ENCODE assay signal across 8 cellular contexts in genomic region chr4:165208322-165208652, GRCh38. TPM values are rescaled to one million over a fixed set of nuclear protein-coding genes. Genes with fewer than 3 reads are reported as not detected.
DNase-seq lines count a peak whose midpoint lies in the region; ATAC-seq, FAIRE-seq and TF ChIP-seq lines count a peak whose summit lies in the region.

No MANE protein-coding gene starts in this region.

- H3K4me3 ChIP-seq in astrocyte (ENCODE audit: insufficient read depth, low read depth, low read length) (peak overlapping the region; percentile 81), lower leg skin (ENCODE audit: low read depth, poor library complexity, severe bottlenecking) (peak overlapping the region; percentile 91), upper lobe of left lung (peak overlapping the region; percentile 72 to 95 (median 88))

- peaks cover 36% of the 10 kb centered on the region for H3K79me2 ChIP-seq in astrocyte (ENCODE audit: insufficient read depth, low read length)

- H3K27ac ChIP-seq in astrocyte (ENCODE audit: low read depth, low read length) = no peak overlapping the region
- peak overlapping the region; percentile 79 to 96 (median 92) for H3K27ac ChIP-seq in upper lobe of left lung

- H3K4me1 Mint-ChIP-seq in activated naive CD4-positive, alpha-beta T cell treated with anti-CD3 and anti-CD28 coated beads, Interleukin-2, amount 50 U/mL, for 24 hours = peaks cover 79% of the 10 kb centered on the region
- peaks cover 58% of the 10 kb centered on the region for H3K4me1 Mint-ChIP-seq in astrocyte (ENCODE audit: low read depth, unreplicated experiment)

- no peaks in the 10 kb centered on the region for H3K36me3 ChIP-seq in astrocyte (ENCODE audit: insufficient read depth, low read length)
- H3K36me3 ChIP-seq in upper lobe of left lung = no peaks in the 10 kb centered on the region

- 9 to 14% methylated on average over 10 of the region's 10 CpGs for WGBS in lower leg skin, 2 donors
- WGBS in upper lobe of left lung, 2 donors = 7 to 11% methylated on average over 10 of the region's 10 CpGs

- H3K4me2 ChIP-seq in astrocyte (ENCODE audit: low read length) = peak overlapping the region; percentile 99

- H3K9me3 ChIP-seq in astrocyte (ENCODE audit: insufficient read depth, low read depth, low read length) (no peaks in the 10 kb centered on the region), upper lobe of left lung (no peaks in the 10 kb centered on the region)

- intact Hi-C loops in lower leg skin (cut with DNase I; ENCODE audit: low total_unique reads) = loop anchor here (10.0 kb wide), 1 partner anchor 117 kb away; the partner anchor contains the start of gene MSMO1

- H3K36me3 Mint-ChIP-seq in activated naive CD4-positive, alpha-beta T cell treated with anti-CD3 and anti-CD28 coated beads, Interleukin-2, amount 50 U/mL, for 24 hours = peaks cover 3% of the 10 kb centered on the region
- H3K36me3 Mint-ChIP-seq in astrocyte (ENCODE audit: low read depth, unreplicated experiment) = no peaks in the 10 kb centered on the region

- H3K4me1 ChIP-seq in astrocyte (ENCODE audit: insufficient read depth, low read length) (peaks cover 18% of the 10 kb centered on the region), upper lobe of left lung (peaks cover 10 to 38% (median 18%) of the 10 kb centered on the region in 4 donors)

- H3K27me3 ChIP-seq in astrocyte (ENCODE audit: insufficient read depth, low read length) (no peaks in the 10 kb centered on the region), upper lobe of left lung (no peaks in the 10 kb centered on the region)

- peak overlapping the region; percentile 93 for H3K4me3 Mint-ChIP-seq in activated naive CD4-positive, alpha-beta T cell treated with anti-CD3 and anti-CD28 coated beads, Interleukin-2, amount 50 U/mL, for 24 hours
- H3K4me3 Mint-ChIP-seq in astrocyte (ENCODE audit: unreplicated experiment) = peak overlapping the region; percentile 92

- H2AFZ ChIP-seq in astrocyte (ENCODE audit: low read depth, low read length) = peak overlapping the region; percentile 84

- TF ChIP-seq EP300 in upper lobe of left lung (IDR thresholded peaks at IDR 0.05) = no peak

- no peak for TF ChIP-seq POLR2A in lower leg skin (IDR thresholded peaks at IDR 0.05)
- no peak for TF ChIP-seq POLR2A in upper lobe of left lung (IDR thresholded peaks at IDR 0.05)

- H3K9me3 Mint-ChIP-seq in activated naive CD4-positive, alpha-beta T cell treated with anti-CD3 and anti-CD28 coated beads, Interleukin-2, amount 50 U/mL, for 24 hours = peaks cover 6% of the 10 kb centered on the region
- no peaks in the 10 kb centered on the region for H3K9me3 Mint-ChIP-seq in astrocyte (ENCODE audit: unreplicated experiment)

- TF ChIP-seq CTCF in astrocyte (IDR thresholded peaks at IDR 0.05; ENCODE audit: insufficient read depth, low read depth, low read length) (no peak), lower leg skin (IDR thresholded peaks at IDR 0.05) (no peak), upper lobe of left lung (IDR thresholded peaks at IDR 0.05) (no peak)

- FAIRE-seq in astrocyte (lab: Jason Lieb, UNC) = no peak

- H3K27ac Mint-ChIP-seq in activated naive CD4-positive, alpha-beta T cell treated with anti-CD3 and anti-CD28 coated beads, Interleukin-2, amount 50 U/mL, for 24 hours = peak overlapping the region; percentile 90
- H3K27ac Mint-ChIP-seq in astrocyte (ENCODE audit: unreplicated experiment) = peak overlapping the region; percentile 79

- peak overlapping the region; percentile 80 for H3K9ac ChIP-seq in astrocyte (ENCODE audit: low read length)

- H3K27me3 Mint-ChIP-seq in activated naive CD4-positive, alpha-beta T cell treated with anti-CD3 and anti-CD28 coated beads, Interleukin-2, amount 50 U/mL, for 24 hours = no peaks in the 10 kb centered on the region
- H3K27me3 Mint-ChIP-seq in astrocyte (ENCODE audit: low read depth, unreplicated experiment) = no peaks in the 10 kb centered on the region

- H4K20me1 ChIP-seq in astrocyte (ENCODE audit: insufficient read depth, low read length) = peaks cover 14% of the 10 kb centered on the region

- no peak for ATAC-seq in upper lobe of left lung (ENCODE audit: low FRiP score in 2 of 2)
- no peak for ATAC-seq in GM18907 (IDR thresholded peaks at IDR 0.05; ENCODE audit: unreplicated experiment)

- DNase-seq in activated naive CD4-positive, alpha-beta T cell treated with Interleukin-2 at 50 U/mL for 16 hours = no peak
- no peak for DNase-seq in astrocyte (ENCODE audit: low read depth)
- DNase-seq in lower leg skin (ENCODE audit: low spot score in 2 of 2) = no peak
- no peak for DNase-seq in upper lobe of left lung
- DNase-seq in T-helper 9 cell = no peak
- DNase-seq in dermis blood vessel endothelial cell = no peak

RNA-seq across cellular contexts. Expression of gene KLHL2, which starts 0.9 kb away (rescaled TPM):
- total RNA-seq in astrocyte (26.2 and 28.2 TPM in 2 replicates), lower leg skin (10 to 100 TPM; 15.1 to 15.9 (median 15.7) TPM), upper lobe of left lung (10 to 100 TPM; 25.1 to 57.6 (median 41.5) TPM), dermis blood vessel endothelial cell (35.6 and 45.3 TPM in 2 replicates)
